Comparison of ENCODE assay signal across 1 cellular context in the genomic region with DNA sequence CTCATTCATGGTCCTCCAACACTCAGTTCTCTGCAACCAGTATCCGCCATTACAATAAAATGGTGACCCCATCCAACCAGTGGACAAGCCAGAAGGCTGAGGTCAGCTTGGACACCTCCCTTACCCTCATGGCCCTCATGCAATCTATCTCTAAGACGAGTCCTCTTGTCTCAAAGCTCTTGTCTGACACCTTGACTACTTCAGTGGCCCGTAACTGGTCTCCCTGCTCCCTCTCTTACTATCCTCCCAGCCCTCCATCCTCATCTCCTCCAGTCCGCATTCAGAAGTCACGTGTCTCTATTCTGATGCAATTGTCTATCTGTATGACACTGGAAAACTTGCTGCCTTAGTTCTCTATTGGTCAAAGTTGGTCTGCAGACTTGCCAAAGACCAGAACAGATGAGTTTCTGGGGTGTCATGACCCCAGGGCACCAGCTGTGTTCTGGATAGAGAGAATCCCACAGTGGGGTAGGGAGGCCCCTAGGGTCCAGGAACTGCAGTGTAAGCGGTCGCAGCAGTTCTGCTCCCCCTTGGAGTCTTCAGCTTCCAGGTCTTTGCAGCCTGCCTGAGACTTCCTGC.
TF ChIP-seq lines count a peak whose summit lies in the region.

No MANE protein-coding gene starts in this region.

TF ChIP-seq in K562, 482 proteins besides CTCF, POLR2A, EP300 and RAD21 (continued from another document and continues in another):
- TF ChIP-seq, protein P1, sequence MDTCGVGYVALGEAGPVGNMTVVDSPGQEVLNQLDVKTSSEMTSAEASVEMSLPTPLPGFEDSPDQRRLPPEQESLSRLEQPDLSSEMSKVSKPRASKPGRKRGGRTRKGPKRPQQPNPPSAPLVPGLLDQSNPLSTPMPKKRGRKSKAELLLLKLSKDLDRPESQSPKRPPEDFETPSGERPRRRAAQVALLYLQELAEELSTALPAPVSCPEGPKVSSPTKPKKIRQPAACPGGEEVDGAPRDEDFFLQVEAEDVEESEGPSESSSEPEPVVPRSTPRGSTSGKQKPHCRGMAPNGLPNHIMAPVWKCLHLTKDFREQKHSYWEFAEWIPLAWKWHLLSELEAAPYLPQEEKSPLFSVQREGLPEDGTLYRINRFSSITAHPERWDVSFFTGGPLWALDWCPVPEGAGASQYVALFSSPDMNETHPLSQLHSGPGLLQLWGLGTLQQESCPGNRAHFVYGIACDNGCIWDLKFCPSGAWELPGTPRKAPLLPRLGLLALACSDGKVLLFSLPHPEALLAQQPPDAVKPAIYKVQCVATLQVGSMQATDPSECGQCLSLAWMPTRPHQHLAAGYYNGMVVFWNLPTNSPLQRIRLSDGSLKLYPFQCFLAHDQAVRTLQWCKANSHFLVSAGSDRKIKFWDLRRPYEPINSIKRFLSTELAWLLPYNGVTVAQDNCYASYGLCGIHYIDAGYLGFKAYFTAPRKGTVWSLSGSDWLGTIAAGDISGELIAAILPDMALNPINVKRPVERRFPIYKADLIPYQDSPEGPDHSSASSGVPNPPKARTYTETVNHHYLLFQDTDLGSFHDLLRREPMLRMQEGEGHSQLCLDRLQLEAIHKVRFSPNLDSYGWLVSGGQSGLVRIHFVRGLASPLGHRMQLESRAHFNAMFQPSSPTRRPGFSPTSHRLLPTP (IDR thresholded peaks at IDR 0.05; ENCODE audit: borderline replicate concordance, extremely low read depth, insufficient read length) = no peak
- TF ChIP-seq NCOA2 (IDR thresholded peaks at IDR 0.05; ENCODE audit: partially characterized antibody in 2 of 2) (no peak), DMBX1 (CRISPR knock-in tag; IDR thresholded peaks at IDR 0.05; ENCODE audit: borderline replicate concordance) (peak; percentile 64; the same call in 1 of the 2 replicates), ZNF436 (CRISPR knock-in tag; IDR thresholded peaks at IDR 0.05) (no peak), KDM1A (IDR thresholded peaks at IDR 0.05) (peak in 1 of 2 experiments; percentile 35; a peak in 1 of 4 replicates), MCM3 (IDR thresholded peaks at IDR 0.05) (no peak), CBX1 (IDR thresholded peaks at IDR 0.05; ENCODE audit: low read depth) (no peak), ZNF121 (CRISPR knock-in tag; conservative IDR thresholded peaks at IDR 0.05) (no peak), RAD51 (IDR thresholded peaks at IDR 0.05; ENCODE audit: borderline replicate concordance, low read depth) (peak; percentile 93), LARP7 (IDR thresholded peaks at IDR 0.05) (no peak), NBN (IDR thresholded peaks at IDR 0.05; ENCODE audit: low read depth) (no peak), KHSRP (IDR thresholded peaks at IDR 0.05) (no peak; the same call in 1 of the 2 replicates), MCM2 (IDR thresholded peaks at IDR 0.05; ENCODE audit: low read depth) (no peak), CHD2 (IDR thresholded peaks at IDR 0.05; ENCODE audit: low read depth, low read length) (no peak), SAFB2 (IDR thresholded peaks at IDR 0.05; ENCODE audit: borderline replicate concordance, low read depth, low read length, severe bottlenecking) (no peak), ZNF134 (CRISPR knock-in tag; conservative IDR thresholded peaks at IDR 0.05) (no peak), ZFP91 (CRISPR knock-in tag; IDR thresholded peaks at IDR 0.05) (no peak), RREB1 (CRISPR knock-in tag; IDR thresholded peaks at IDR 0.05) (no peak), PRMT5 (CRISPR knock-in tag; IDR thresholded peaks at IDR 0.05) (no peak), STAT5B (CRISPR knock-in tag; IDR thresholded peaks at IDR 0.05) (no peak), PHF8 (IDR thresholded peaks at IDR 0.05; ENCODE audit: borderline replicate concordance, low read length) (no peak), ZFP30 (CRISPR knock-in tag; IDR thresholded peaks at IDR 0.05; ENCODE audit: borderline replicate concordance) (no peak), HNRNPUL1 (IDR thresholded peaks at IDR 0.05; ENCODE audit: low read length) (no peak), SMARCB1 (IDR thresholded peaks at IDR 0.05; ENCODE audit: insufficient read length, low read depth) (no peak), ZNF449 (CRISPR knock-in tag; IDR thresholded peaks at IDR 0.05) (no peak), ZBTB17 (CRISPR knock-in tag; IDR thresholded peaks at IDR 0.05) (no peak), ZSCAN32 (CRISPR knock-in tag; IDR thresholded peaks at IDR 0.05) (peak; percentile 77; the same call in 1 of the 2 replicates), CREM (IDR thresholded peaks at IDR 0.05; ENCODE audit: low read depth) (no peak), PCBP1 (IDR thresholded peaks at IDR 0.05; ENCODE audit: low read depth, low read length, poor library complexity, severe bottlenecking) (no peak), ZNF695 (CRISPR knock-in tag; IDR thresholded peaks at IDR 0.05) (no peak), SMAD1 (IDR thresholded peaks at IDR 0.05; ENCODE audit: low read depth, low read length, partially characterized antibody) (no peak), ZNF212 (CRISPR knock-in tag; IDR thresholded peaks at IDR 0.05) (no peak), LEF1 (IDR thresholded peaks at IDR 0.05) (no peak), MAZ (CRISPR knock-in tag; conservative IDR thresholded peaks at IDR 0.05 in 1 of 2, IDR thresholded peaks at IDR 0.05 in 1 of 2) (0 out of 4 replicates have a peak, but pooled peaks of 1 of the 2 experiments have one; percentile 7), ZKSCAN8 (CRISPR knock-in tag; IDR thresholded peaks at IDR 0.05) (0 out of 2 replicates have a peak, but pooled peaks have one; percentile 18), MTA3 (IDR thresholded peaks at IDR 0.05; ENCODE audit: borderline replicate concordance) (no peak), HDAC1 (IDR thresholded peaks at IDR 0.05) (peak in 1 of 2 experiments; percentile 42; a peak in 1 of 4 replicates), ZNF354B (CRISPR knock-in tag; IDR thresholded peaks at IDR 0.05) (no peak)
- TF ChIP-seq, protein P2, sequence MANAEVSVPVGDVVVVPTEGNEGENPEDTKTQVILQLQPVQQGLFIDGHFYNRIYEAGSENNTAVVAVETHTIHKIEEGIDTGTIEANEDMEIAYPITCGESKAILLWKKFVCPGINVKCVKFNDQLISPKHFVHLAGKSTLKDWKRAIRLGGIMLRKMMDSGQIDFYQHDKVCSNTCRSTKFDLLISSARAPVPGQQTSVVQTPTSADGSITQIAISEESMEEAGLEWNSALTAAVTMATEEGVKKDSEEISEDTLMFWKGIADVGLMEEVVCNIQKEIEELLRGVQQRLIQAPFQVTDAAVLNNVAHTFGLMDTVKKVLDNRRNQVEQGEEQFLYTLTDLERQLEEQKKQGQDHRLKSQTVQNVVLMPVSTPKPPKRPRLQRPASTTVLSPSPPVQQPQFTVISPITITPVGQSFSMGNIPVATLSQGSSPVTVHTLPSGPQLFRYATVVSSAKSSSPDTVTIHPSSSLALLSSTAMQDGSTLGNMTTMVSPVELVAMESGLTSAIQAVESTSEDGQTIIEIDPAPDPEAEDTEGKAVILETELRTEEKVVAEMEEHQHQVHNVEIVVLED (CRISPR knock-in tag; IDR thresholded peaks at IDR 0.05) = no peak
- TF ChIP-seq, protein P3, sequence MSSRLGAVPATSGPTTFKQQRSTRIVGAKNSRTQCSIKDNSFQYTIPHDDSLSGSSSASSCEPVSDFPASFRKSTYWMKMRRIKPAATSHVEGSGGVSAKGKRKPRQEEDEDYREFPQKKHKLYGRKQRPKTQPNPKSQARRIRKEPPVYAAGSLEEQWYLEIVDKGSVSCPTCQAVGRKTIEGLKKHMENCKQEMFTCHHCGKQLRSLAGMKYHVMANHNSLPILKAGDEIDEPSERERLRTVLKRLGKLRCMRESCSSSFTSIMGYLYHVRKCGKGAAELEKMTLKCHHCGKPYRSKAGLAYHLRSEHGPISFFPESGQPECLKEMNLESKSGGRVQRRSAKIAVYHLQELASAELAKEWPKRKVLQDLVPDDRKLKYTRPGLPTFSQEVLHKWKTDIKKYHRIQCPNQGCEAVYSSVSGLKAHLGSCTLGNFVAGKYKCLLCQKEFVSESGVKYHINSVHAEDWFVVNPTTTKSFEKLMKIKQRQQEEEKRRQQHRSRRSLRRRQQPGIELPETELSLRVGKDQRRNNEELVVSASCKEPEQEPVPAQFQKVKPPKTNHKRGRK (tag; IDR thresholded peaks at IDR 0.05) = no peak
- TF ChIP-seq, protein P4, sequence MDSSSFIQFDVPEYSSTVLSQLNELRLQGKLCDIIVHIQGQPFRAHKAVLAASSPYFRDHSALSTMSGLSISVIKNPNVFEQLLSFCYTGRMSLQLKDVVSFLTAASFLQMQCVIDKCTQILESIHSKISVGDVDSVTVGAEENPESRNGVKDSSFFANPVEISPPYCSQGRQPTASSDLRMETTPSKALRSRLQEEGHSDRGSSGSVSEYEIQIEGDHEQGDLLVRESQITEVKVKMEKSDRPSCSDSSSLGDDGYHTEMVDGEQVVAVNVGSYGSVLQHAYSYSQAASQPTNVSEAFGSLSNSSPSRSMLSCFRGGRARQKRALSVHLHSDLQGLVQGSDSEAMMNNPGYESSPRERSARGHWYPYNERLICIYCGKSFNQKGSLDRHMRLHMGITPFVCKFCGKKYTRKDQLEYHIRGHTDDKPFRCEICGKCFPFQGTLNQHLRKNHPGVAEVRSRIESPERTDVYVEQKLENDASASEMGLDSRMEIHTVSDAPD (CRISPR knock-in tag; IDR thresholded peaks at IDR 0.05) = no peak
- TF ChIP-seq, protein P5, sequence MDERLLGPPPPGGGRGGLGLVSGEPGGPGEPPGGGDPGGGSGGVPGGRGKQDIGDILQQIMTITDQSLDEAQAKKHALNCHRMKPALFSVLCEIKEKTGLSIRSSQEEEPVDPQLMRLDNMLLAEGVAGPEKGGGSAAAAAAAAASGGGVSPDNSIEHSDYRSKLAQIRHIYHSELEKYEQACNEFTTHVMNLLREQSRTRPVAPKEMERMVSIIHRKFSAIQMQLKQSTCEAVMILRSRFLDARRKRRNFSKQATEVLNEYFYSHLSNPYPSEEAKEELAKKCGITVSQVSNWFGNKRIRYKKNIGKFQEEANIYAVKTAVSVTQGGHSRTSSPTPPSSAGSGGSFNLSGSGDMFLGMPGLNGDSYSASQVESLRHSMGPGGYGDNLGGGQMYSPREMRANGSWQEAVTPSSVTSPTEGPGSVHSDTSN (CRISPR knock-in tag; IDR thresholded peaks at IDR 0.05; ENCODE audit: low read depth) = no peak
- TF ChIP-seq, protein P5 (tag; conservative IDR thresholded peaks at IDR 0.05; ENCODE audit: low read depth) = no peak
